Comparison of ENCODE assay signal across 13 cellular contexts in genomic region chr2:240856151-240856980, GRCh38. TPM values are rescaled to one million over a fixed set of nuclear protein-coding genes. Genes with fewer than 3 reads are reported as not detected.
A peak's percentile ranks its signal among the peaks of the same experiment; 100 is the strongest.
DNase-seq lines count a peak whose midpoint lies in the region; ATAC-seq and TF ChIP-seq lines count a peak whose summit lies in the region.
"Had no signal": no experiment of that assay in that cellular context is flagged by ENCODE, and none has a peak within 500 bp of the region (broad histone marks: within the 10 kb centered on the region; RNA-seq: fewer than 3 reads in every experiment).

No MANE protein-coding gene starts in this region.

- peak; percentile 46 for TF ChIP-seq CTCF in Calu3 (IDR thresholded peaks at IDR 0.05; ENCODE audit: unreplicated experiment)
- TF ChIP-seq CTCF in HFFc6 (IDR thresholded peaks at IDR 0.05) = peak; percentile 52
- peak; percentile 67 for TF ChIP-seq CTCF in WERI-Rb-1 (IDR thresholded peaks at IDR 0.05; ENCODE audit: low read depth, low read length)
- TF ChIP-seq CTCF in kidney epithelial cell (IDR thresholded peaks at IDR 0.05; ENCODE audit: insufficient read depth, low read length, poor library complexity, severe bottlenecking) = peak; percentile 15

- H3K4me1 Mint-ChIP-seq in Calu3 (ENCODE audit: low read depth, unreplicated experiment) = no peaks in the 10 kb centered on the region
- H3K4me1 Mint-ChIP-seq in HFFc6 (ENCODE audit: low read depth) = no peaks in the 10 kb centered on the region
- H3K4me1 Mint-ChIP-seq: central memory CD8-positive, alpha-beta T cell had no signal

- CTCF ChIA-PET in Calu3 (lab: Charles Lee) = no interaction called here

- H3K36me3 Mint-ChIP-seq in Calu3 (ENCODE audit: insufficient read depth, unreplicated experiment) = peaks cover under 1% of the 10 kb centered on the region
- H3K36me3 Mint-ChIP-seq in HFFc6 (ENCODE audit: low read depth) = no peaks in the 10 kb centered on the region

- H3K27me3 ChIP-seq in WERI-Rb-1 (ENCODE audit: insufficient read depth, low read depth, severe bottlenecking) (no peaks in the 10 kb centered on the region), kidney epithelial cell (ENCODE audit: control insufficient read depth, insufficient read depth, low read length) (peaks cover 3% of the 10 kb centered on the region)
- H3K27me3 ChIP-seq: SJSA1 had no signal

- intact Hi-C loops in Calu3 (cut with micrococcal nuclease; ENCODE audit: unreplicated experiment) = no loop called here
- intact Hi-C loops in posterior vena cava (cut with DNase I) = no loop called here

- H3K36me3 ChIP-seq in WERI-Rb-1 (no peaks in the 10 kb centered on the region), kidney epithelial cell (ENCODE audit: control insufficient read depth, insufficient read depth, low read length) (no peaks in the 10 kb centered on the region)
- H3K36me3 ChIP-seq: SJSA1 had no signal

- H3K27ac ChIP-seq in WERI-Rb-1 = no peak overlapping the region
- H3K27ac ChIP-seq: SJSA1 had no signal

- DNase-seq in Calu3 (peak; percentile 66), HFFc6 (no peak), WERI-Rb-1 (peak; percentile 60), kidney epithelial cell (ENCODE audit: low read depth) (no peak), posterior vena cava (ENCODE audit: low spot score) (no peak)
- DNase-seq: NCI-H446; stimulated activated CD4-positive, alpha-beta T cell treated with anti-CD3 and anti-CD28 coated beads, Interleukin-15, amount 100 ng/mL, for 24 hours had no signal

- H3K27ac Mint-ChIP-seq in Calu3 (ENCODE audit: unreplicated experiment) (no peak overlapping the region), HFFc6 (no peak overlapping the region)

- H3K4me3 Mint-ChIP-seq in Calu3 (ENCODE audit: low read depth, unreplicated experiment) = no peak overlapping the region
- H3K4me3 Mint-ChIP-seq in HFFc6 = no peak overlapping the region
- H3K4me3 Mint-ChIP-seq: central memory CD8-positive, alpha-beta T cell had no signal

- peaks cover 4% of the 10 kb centered on the region for H3K9me3 Mint-ChIP-seq in Calu3 (ENCODE audit: low read depth, unreplicated experiment)
- no peaks in the 10 kb centered on the region; the same call in 1 of the 2 replicates for H3K9me3 Mint-ChIP-seq in HFFc6

- H3K27me3 Mint-ChIP-seq in Calu3 (ENCODE audit: unreplicated experiment) = peaks cover 58% of the 10 kb centered on the region
- peaks cover 44% of the 10 kb centered on the region for H3K27me3 Mint-ChIP-seq in HFFc6 (ENCODE audit: insufficient read depth)

- no peak for ATAC-seq in GM19351 (IDR thresholded peaks at IDR 0.05; ENCODE audit: unreplicated experiment)
- ATAC-seq in HG03439 (IDR thresholded peaks at IDR 0.05; ENCODE audit: unreplicated experiment) = no peak
- no peak for ATAC-seq in HG03108 (IDR thresholded peaks at IDR 0.05; ENCODE audit: unreplicated experiment)
- ATAC-seq: activated CD4-positive, CD25-positive, alpha-beta regulatory T cell treated with anti-CD3 and anti-CD28 coated beads, Interleukin-2, amount 50 U/mL, for 24 hours had no signal

- peaks cover 17% of the 10 kb centered on the region for H3K9me3 ChIP-seq in WERI-Rb-1 (ENCODE audit: severe bottlenecking)

- H3K4me3 ChIP-seq in WERI-Rb-1 (ENCODE audit: low read depth, low read length) (no peak overlapping the region), kidney epithelial cell (ENCODE audit: low read depth, low read length) (no peak overlapping the region)
- H3K4me3 ChIP-seq: SJSA1 had no signal

- BruUV-seq in Calu3 (replicated peaks; lab: Mats Ljungman, UMichigan) = no TSS peak

RNA-seq across cellular contexts. Expression of gene AGXT, which starts 12.3 kb away (rescaled TPM):
- total RNA-seq in Calu3 (2022) (not detected in 2 replicates), kidney epithelial cell (0.25 TPM in 1 of 2 replicates, not detected in the other), posterior vena cava (not detected)
- total RNA-seq in HFFc6 (2021; fragmentation: NEBNext Ultra II Directional; extraction: Animal tissue kit (Norgen Biotek cat#: 25700)) = not detected

RNA-seq across cellular contexts. Expression of gene KIF1A, which starts 36.3 kb away (rescaled TPM):
- total RNA-seq in Calu3 (2022) = 280 and 298 TPM in 2 replicates
- not detected for total RNA-seq in HFFc6 (2021; fragmentation: NEBNext Ultra II Directional; extraction: Animal tissue kit (Norgen Biotek cat#: 25700))
- 178 and 203 TPM in 2 replicates for total RNA-seq in kidney epithelial cell
- under 1 TPM; 0.37 to 0.57 TPM for total RNA-seq in posterior vena cava
- total RNA-seq: SJSA1 had no signal

RNA-seq across cellular contexts. Expression of gene MAB21L4, which starts 39.6 kb away (rescaled TPM):
- total RNA-seq in Calu3 (2022) (2.8 and 3.0 TPM in 2 replicates), kidney epithelial cell (2.1 and 2.5 TPM in 2 replicates), posterior vena cava (not detected)
- not detected for total RNA-seq in HFFc6 (2021; fragmentation: NEBNext Ultra II Directional; extraction: Animal tissue kit (Norgen Biotek cat#: 25700))

RNA-seq across cellular contexts. Expression of gene CROCC2, which starts 49.8 kb away (rescaled TPM):
- total RNA-seq in Calu3 (2022) (not detected in 2 replicates), kidney epithelial cell (not detected in 2 replicates), posterior vena cava (under 1 TPM in 1 of 2 donors, not detected in 1; 0.09 TPM)
- total RNA-seq in HFFc6 (2021; fragmentation: NEBNext Ultra II Directional; extraction: Animal tissue kit (Norgen Biotek cat#: 25700)) = not detected
- total RNA-seq: SJSA1 had no signal

Comparison
In these comparisons a context has a peak if more than half of its experiments do, and no peak if none do; other contexts are left out.
1. DNase-seq: peak in Calu3 (single experiment) and WERI-Rb-1 (single experiment); none in HFFc6 (single experiment), kidney epithelial cell (single experiment) and posterior vena cava (single experiment).
2. CTCF ChIP-seq: peak in every context shown above with its lines; median percentile 67 in WERI-Rb-1; 52 in HFFc6; 46 in Calu3; 15 in kidney epithelial cell.
3. RNA of gene KIF1A, which starts 36.3 kb away (total RNA-seq): 280 to 298 TPM in Calu3 and 178 to 203 TPM in kidney epithelial cell; 0.37 to 0.57 TPM in posterior vena cava and not detected in HFFc6; every median in the first group is over 100 times any median in the second.